In the genomic region with DNA sequence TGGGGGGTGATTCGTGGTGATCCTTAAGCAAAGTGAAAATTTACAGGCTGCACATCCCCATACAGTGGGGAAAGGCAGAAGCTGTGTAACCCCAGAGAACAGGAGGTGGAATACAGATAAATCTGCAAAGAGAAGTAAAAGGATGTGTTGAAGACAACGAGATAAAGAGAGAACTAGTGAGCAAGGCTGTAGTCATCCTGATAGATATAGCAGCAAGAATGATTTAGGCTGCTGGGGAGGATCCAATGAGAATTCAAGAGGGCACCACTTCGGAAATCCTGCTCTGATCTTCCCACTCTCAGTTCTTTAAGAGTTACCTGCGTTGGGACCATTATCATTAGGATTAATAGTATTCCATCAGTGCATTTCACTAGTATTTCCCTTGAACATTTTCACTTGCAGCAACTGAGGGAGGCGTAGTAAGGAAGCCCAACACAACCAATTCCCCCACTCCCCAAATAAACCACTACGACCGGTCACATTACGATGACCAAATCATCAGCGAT, we compare ENCODE assay signal across 10 cellular contexts. TPM values are rescaled to one million over a fixed set of nuclear protein-coding genes. Genes with fewer than 3 reads are reported as not detected.
DNase-seq lines count a peak whose midpoint lies in the region; ATAC-seq and TF ChIP-seq lines count a peak whose summit lies in the region.
"Had no signal": no experiment of that assay in that cellular context is flagged by ENCODE, and none has a peak within 500 bp of the region (broad histone marks: within the 10 kb centered on the region; RNA-seq: fewer than 3 reads in every experiment).

A gene (minus strand): TSS at position 178 of the 506 bp plus-strand sequence.

- no peaks in the 10 kb centered on the region for H3K9me3 ChIP-seq in GM23248 (ENCODE audit: low read depth)
- no peaks in the 10 kb centered on the region for H3K9me3 ChIP-seq in T-helper 17 cell (ENCODE audit: control insufficient read depth, low read length, poor library complexity, severe bottlenecking)
- H3K9me3 ChIP-seq in gastroesophageal sphincter = no peaks in the 10 kb centered on the region

- H2AFZ ChIP-seq in GM23248 = peak within 1 kb of the TSS; percentile 23; the same call in 1 of the 2 replicates

- no peaks in the 10 kb centered on the region for H3F3A ChIP-seq in GM23248 (ENCODE audit: insufficient read depth)

- H3K4me1 Mint-ChIP-seq in T-helper 17 cell = peaks cover 2% of the 10 kb centered on the region

- no peaks in the 10 kb centered on the region for H3K79me2 ChIP-seq in GM23248 (ENCODE audit: insufficient read depth)

- POLR2A ChIA-PET in RWPE1 (lab: Yijun Ruan, JAX; ENCODE audit: low non-redundant PET) = no interaction called here

- H4K20me1 ChIP-seq in GM23248 (ENCODE audit: insufficient read depth) = no peaks in the 10 kb centered on the region

- H3K27ac ChIP-seq in GM23248 (no peak within 1 kb of the TSS), gastroesophageal sphincter (peak within 1 kb of the TSS; percentile 70 to 79 (median 72)), RWPE1 (no peak within 1 kb of the TSS)

- no peak for TF ChIP-seq EP300 in gastroesophageal sphincter (IDR thresholded peaks at IDR 0.05)

- intact Hi-C loops in sciatic nerve (cut with DNase I) = no loop called here

- no peak for DNase-seq in GM23248
- DNase-seq in T-helper 17 cell = no peak
- no peak for DNase-seq in skeletal muscle cell (ENCODE audit: low read depth)
- DNase-seq in RWPE1 (ENCODE audit: low spot score) = no peak
- DNase-seq in COR-L47 (lab: John Stamatoyannopoulos, UW) = no peak
- DNase-seq in sciatic nerve (ENCODE audit: low spot score) = no peak
- DNase-seq: activated CD8-positive, alpha-beta memory T cell treated with anti-CD3 and anti-CD28 coated beads for 24 hours had no signal

- no peaks in the 10 kb centered on the region for H3K9me2 ChIP-seq in GM23248 (ENCODE audit: insufficient read depth)

- H3K27me3 Mint-ChIP-seq in T-helper 17 cell = peaks cover 16% of the 10 kb centered on the region

- H3K27ac Mint-ChIP-seq in T-helper 17 cell = no peak within 1 kb of the TSS
- H3K27ac Mint-ChIP-seq: stimulated activated effector memory CD8-positive, alpha-beta T cell treated with anti-CD3 and anti-CD28 coated beads, Interleukin-12 subunit alpha, Interleukin-12 subunit beta, amount 100 ng/mL, for 72 hours had no signal

- H3K4me3 ChIP-seq in GM23248 (peak within 1 kb of the TSS; percentile 34), gastroesophageal sphincter (peak within 1 kb of the TSS; percentile 52 to 57), skeletal muscle cell (ENCODE audit: low read depth, low read length) (peak within 1 kb of the TSS; percentile 56)

- ATAC-seq in T-helper 17 cell (no peak), gastroesophageal sphincter (peak; percentile 10), HG03457 (IDR thresholded peaks at IDR 0.05; ENCODE audit: unreplicated experiment) (no peak), sciatic nerve (no peak)
- ATAC-seq: stimulated activated effector memory CD8-positive, alpha-beta T cell treated with anti-CD3 and anti-CD28 coated beads, Interleukin-12 subunit alpha, Interleukin-12 subunit beta, amount 100 ng/mL, for 72 hours had no signal

- CTCF ChIA-PET in RWPE1 (lab: Yijun Ruan, JAX) = no interaction called here

- H3K4me1 ChIP-seq in GM23248 (ENCODE audit: insufficient read depth) = no peaks in the 10 kb centered on the region
- H3K4me1 ChIP-seq in gastroesophageal sphincter = peaks cover 0 to 36% (median 0%) of the 10 kb centered on the region in 3 donors

- no peak for TF ChIP-seq CTCF in gastroesophageal sphincter (IDR thresholded peaks at IDR 0.05)
- TF ChIP-seq CTCF in RWPE1 (conservative IDR thresholded peaks at IDR 0.05; ENCODE audit: low read depth) = no peak

- peak within 1 kb of the TSS; percentile 35 for H3K4me2 ChIP-seq in GM23248 (ENCODE audit: unreplicated experiment)

- TF ChIP-seq POLR2A in gastroesophageal sphincter (IDR thresholded peaks at IDR 0.05) = no peak

- H3K36me3 ChIP-seq in GM23248 (ENCODE audit: low read depth) (no peaks in the 10 kb centered on the region), gastroesophageal sphincter (no peaks in the 10 kb centered on the region)

- 0 out of 2 replicates have a peak, but pooled peaks cover 10% of the 10 kb centered on the region for H3K27me3 ChIP-seq in GM23248 (replicated peaks; ENCODE audit: insufficient read depth)
- peaks cover 23% of the 10 kb centered on the region for H3K27me3 ChIP-seq in gastroesophageal sphincter

- in situ Hi-C loops in GM23248 (cut with MboI) = no loop called here

- H3K9ac ChIP-seq in GM23248 = no peak within 1 kb of the TSS

- WGBS in GM23248 (ENCODE audit: low coverage in 1 of 2, low lambda C conversion rate in 2 of 2, missing lambda C conversion rate in 2 of 2), 2 experiments = 10% methylated on average over 9 of the region's 9 CpGs
- 11 to 19% methylated on average over 8 to 9 of the region's 9 CpGs for WGBS in gastroesophageal sphincter (ENCODE audit: low coverage in 1 of 2), 2 donors

- peak within 1 kb of the TSS; percentile 21 for H3K4me3 Mint-ChIP-seq in T-helper 17 cell
- H3K4me3 Mint-ChIP-seq: stimulated activated effector memory CD8-positive, alpha-beta T cell treated with anti-CD3 and anti-CD28 coated beads, Interleukin-12 subunit alpha, Interleukin-12 subunit beta, amount 100 ng/mL, for 72 hours had no signal

- H3K36me3 Mint-ChIP-seq in T-helper 17 cell (ENCODE audit: low read depth) = no peaks in the 10 kb centered on the region
- H3K36me3 Mint-ChIP-seq: stimulated activated effector memory CD8-positive, alpha-beta T cell treated with anti-CD3 and anti-CD28 coated beads, Interleukin-12 subunit alpha, Interleukin-12 subunit beta, amount 100 ng/mL, for 72 hours had no signal

RNA-seq across cellular contexts. Expression of the gene that starts here (rescaled TPM):
- not detected in 2 replicates for total RNA-seq in GM23248 (2014; rRNA removed; shearing (Covaris generic))
- polyA plus RNA-seq in GM23248 (2016; fragmentation: Nextera tagmentation; extraction: Ambion mirVana) = not detected in 2 replicates
- total RNA-seq in T-helper 17 cell (not detected), gastroesophageal sphincter (10 to 100 TPM in 3 of 4 donors, 1 to 10 TPM in 1; 6.7 to 24.7 (median 12.0) TPM), sciatic nerve (0.40 TPM)

Comparison
In these comparisons a context has a peak if more than half of its experiments do, and no peak if none do; other contexts are left out.
1. H3K27ac ChIP-seq: peak in gastroesophageal sphincter (4 of 4); none in GM23248 (single experiment) and RWPE1 (single experiment).
2. Peak in every context shown above with its lines, with median percentiles within 50 percentile points of each other: H3K4me3 ChIP-seq.